In genomic region chr22:18059991-18060390, GRCh38 we compare ENCODE assay signal across 23 cellular contexts.
"Had no signal": no experiment of that assay in that cellular context is flagged by ENCODE, and none has a peak within 500 bp of the region (broad histone marks: within the 10 kb centered on the region; RNA-seq: fewer than 3 reads in every experiment).

No MANE protein-coding gene starts in this region.

- H3K36me3 Mint-ChIP-seq: activated CD8-positive, alpha-beta memory T cell treated with anti-CD3 and anti-CD28 coated beads, Interleukin-2, amount 10 ng/mL, durations not matched to agents 7 days and 5 days; activated naive CD8-positive, alpha-beta T cell treated with anti-CD3 and anti-CD28 coated beads, Interleukin-2, amount 10 ng/mL, durations not matched to agents 7 days and 5 days; immature natural killer cell; natural killer cell treated with Interleukin-12 subunit alpha and Interleukin-12 subunit beta and Interleukin-15 and Interleukin-18, amount 100 ng/mL, for 72 hours; T-cell had no signal

- DNase-seq: activated CD4-positive, alpha-beta memory T cell treated with anti-CD3 and anti-CD28 coated beads, Interleukin-2, amount 10 ng/mL, durations not matched to agents 7 days and 5 days; activated CD4-positive, alpha-beta T cell treated with anti-CD3 and anti-CD28 coated beads for 48 hours; activated CD4-positive, CD25-positive, alpha-beta regulatory T cell; activated CD8-positive, alpha-beta memory T cell treated with anti-CD3 and anti-CD28 coated beads, Interleukin-2, amount 10 ng/mL, durations not matched to agents 7 days and 5 days; activated naive CD4-positive, alpha-beta T cell; activated naive CD8-positive, alpha-beta T cell treated with anti-CD3 and anti-CD28 coated beads, Interleukin-2, amount 10 ng/mL, durations not matched to agents 7 days and 5 days; anterior cingulate cortex; brain microvascular endothelial cell; cortex of kidney; heart right ventricle; immature natural killer cell; left ventricle myocardium superior; mesendoderm; pancreas; stimulated activated CD4-positive, alpha-beta T cell treated with anti-CD3 and anti-CD28 coated beads, Interleukin-2, amount 100 ng/mL, for 48 hours; stimulated activated naive CD4-positive, alpha-beta T cell treated with Interleukin-2 at 50 U/mL for 16 hours; T-cell; T-helper 9 cell had no signal

- H3K27ac ChIP-seq: brain microvascular endothelial cell, neutrophil had no signal

- H3K4me3 ChIP-seq: gastroesophageal sphincter, heart right ventricle, pancreas, tibial nerve had no signal

- H3K9me3 ChIP-seq: gastroesophageal sphincter, heart right ventricle, neutrophil, pancreas, tibial nerve had no signal

- H3K27ac Mint-ChIP-seq: activated CD4-positive, alpha-beta memory T cell treated with anti-CD3 and anti-CD28 coated beads, Interleukin-2, amount 10 ng/mL, durations not matched to agents 7 days and 5 days; activated CD8-positive, alpha-beta memory T cell treated with anti-CD3 and anti-CD28 coated beads, Interleukin-2, amount 10 ng/mL, durations not matched to agents 7 days and 5 days; activated naive CD8-positive, alpha-beta T cell treated with anti-CD3 and anti-CD28 coated beads, Interleukin-2, amount 10 ng/mL, durations not matched to agents 7 days and 5 days; immature natural killer cell; natural killer cell treated with Interleukin-12 subunit alpha and Interleukin-12 subunit beta and Interleukin-15 and Interleukin-18, amount 100 ng/mL, for 72 hours; T-cell had no signal

- ATAC-seq: activated CD8-positive, alpha-beta memory T cell treated with anti-CD3 and anti-CD28 coated beads, Interleukin-2, amount 10 ng/mL, durations not matched to agents 7 days and 5 days; gastroesophageal sphincter; heart right ventricle; left ventricle myocardium superior; natural killer cell treated with Interleukin-12 subunit alpha and Interleukin-12 subunit beta and Interleukin-15 and Interleukin-18, amount 100 ng/mL, for 72 hours; pancreas; SK-N-SH treated with all-trans-retinoic acid at 6 μM for 48 hours; T-cell had no signal

- H3K9me3 Mint-ChIP-seq: activated CD4-positive, alpha-beta memory T cell treated with anti-CD3 and anti-CD28 coated beads, Interleukin-2, amount 10 ng/mL, durations not matched to agents 7 days and 5 days; activated naive CD8-positive, alpha-beta T cell treated with anti-CD3 and anti-CD28 coated beads, Interleukin-2, amount 10 ng/mL, durations not matched to agents 7 days and 5 days; immature natural killer cell; natural killer cell treated with Interleukin-12 subunit alpha and Interleukin-12 subunit beta and Interleukin-15 and Interleukin-18, amount 100 ng/mL, for 72 hours; T-cell had no signal

- H3K4me3 Mint-ChIP-seq: activated CD4-positive, alpha-beta memory T cell treated with anti-CD3 and anti-CD28 coated beads, Interleukin-2, amount 10 ng/mL, durations not matched to agents 7 days and 5 days; activated CD8-positive, alpha-beta memory T cell treated with anti-CD3 and anti-CD28 coated beads, Interleukin-2, amount 10 ng/mL, durations not matched to agents 7 days and 5 days; activated naive CD8-positive, alpha-beta T cell treated with anti-CD3 and anti-CD28 coated beads, Interleukin-2, amount 10 ng/mL, durations not matched to agents 7 days and 5 days; immature natural killer cell; natural killer cell treated with Interleukin-12 subunit alpha and Interleukin-12 subunit beta and Interleukin-15 and Interleukin-18, amount 100 ng/mL, for 72 hours; T-cell had no signal

- H3K4me1 Mint-ChIP-seq: immature natural killer cell had no signal

- H3K36me3 ChIP-seq: brain microvascular endothelial cell, gastroesophageal sphincter, heart right ventricle, neutrophil, pancreas, tibial nerve had no signal

- H3K27me3 ChIP-seq: brain microvascular endothelial cell, gastroesophageal sphincter, pancreas, tibial nerve had no signal
